9 cellular contexts compared by ENCODE assay signal in genomic region chr1:16153999-16154673, GRCh38.
DNase-seq lines count a peak whose midpoint lies in the region; ATAC-seq and TF ChIP-seq lines count a peak whose summit lies in the region.
"Had no signal": no experiment of that assay in that cellular context is flagged by ENCODE, and none has a peak within 500 bp of the region (broad histone marks: within the 10 kb centered on the region; RNA-seq: fewer than 3 reads in every experiment).

No MANE protein-coding gene starts in this region.

- H3K27me3 ChIP-seq in WERI-Rb-1 (ENCODE audit: insufficient read depth, low read depth, severe bottlenecking) (peaks cover 31% of the 10 kb centered on the region), rectal smooth muscle tissue (ENCODE audit: control insufficient read depth, insufficient read depth, low read length) (no peaks in the 10 kb centered on the region)

- TF ChIP-seq CTCF in WERI-Rb-1 (IDR thresholded peaks at IDR 0.05; ENCODE audit: low read depth, low read length) (no peak), GM13976 (IDR thresholded peaks at IDR 0.05; ENCODE audit: borderline replicate concordance, control extremely low read depth, extremely low read depth, insufficient read depth, missing control alignments) (no peak)

- no peak for ATAC-seq in GM18520 (IDR thresholded peaks at IDR 0.05; ENCODE audit: unreplicated experiment)

- H3K36me3 ChIP-seq in ES-I3 (ENCODE audit: insufficient read depth, low read length) = peaks cover 14% of the 10 kb centered on the region; the same call in 1 of the 2 replicates
- no peaks in the 10 kb centered on the region for H3K36me3 ChIP-seq in WERI-Rb-1
- no peaks in the 10 kb centered on the region for H3K36me3 ChIP-seq in rectal smooth muscle tissue (ENCODE audit: control insufficient read depth, insufficient read depth, low read length)

- H3K9ac ChIP-seq in ES-I3 (ENCODE audit: low read depth, low read length) (peak overlapping the region; percentile 84), rectal smooth muscle tissue (ENCODE audit: low read length) (no peak overlapping the region)

- H3K4me1 ChIP-seq in ES-I3 (ENCODE audit: insufficient read depth, low read length) (peaks cover 28% of the 10 kb centered on the region), rectal smooth muscle tissue (ENCODE audit: control insufficient read depth, insufficient read depth, low read length) (no peaks in the 10 kb centered on the region)

- H3K9me3 ChIP-seq in ES-I3 (ENCODE audit: control insufficient read depth, insufficient read depth, low read length) = no peaks in the 10 kb centered on the region
- no peaks in the 10 kb centered on the region for H3K9me3 ChIP-seq in WERI-Rb-1 (ENCODE audit: severe bottlenecking)

- in situ Hi-C loops in GM13976 (cut with MboI; ENCODE audit: low sequenced_read_pairs, unreplicated experiment) = no loop called here

- H3K27ac ChIP-seq in WERI-Rb-1 (no peak overlapping the region), rectal smooth muscle tissue (ENCODE audit: low read depth, low read length) (no peak overlapping the region)

- DNase-seq in WERI-Rb-1 (peak; percentile 89), glomerular visceral epithelial cell (ENCODE audit: extremely low spot score) (peak; percentile 70), NCI-H2029 (lab: John Stamatoyannopoulos, UW) (no peak), GM13976 (ENCODE audit: low spot score) (no peak)
- no peak for DNase-seq in stimulated activated CD8-positive, alpha-beta memory T cell treated with anti-CD3 and anti-CD28 coated beads, Interleukin-4, amount 100 ng/mL, for 48 hours
- DNase-seq: SHP77 had no signal

- no peak overlapping the region for H3K4me3 ChIP-seq in WERI-Rb-1 (ENCODE audit: low read depth, low read length)
- peak overlapping the region; percentile 84 for H3K4me3 ChIP-seq in rectal smooth muscle tissue (ENCODE audit: low read length)

Comparison
In these comparisons a context has a peak if more than half of its experiments do, and no peak if none do; other contexts are left out.
1. DNase-seq: peak in WERI-Rb-1 (single experiment) and glomerular visceral epithelial cell (single experiment); none in NCI-H2029 (single experiment), stimulated activated CD8-positive, alpha-beta memory T cell treated with anti-CD3 and anti-CD28 coated beads, Interleukin-4, amount 100 ng/mL, for 48 hours (single experiment) and GM13976 (single experiment).